ENCODE assay signal across 12 cellular contexts in the genomic region with DNA sequence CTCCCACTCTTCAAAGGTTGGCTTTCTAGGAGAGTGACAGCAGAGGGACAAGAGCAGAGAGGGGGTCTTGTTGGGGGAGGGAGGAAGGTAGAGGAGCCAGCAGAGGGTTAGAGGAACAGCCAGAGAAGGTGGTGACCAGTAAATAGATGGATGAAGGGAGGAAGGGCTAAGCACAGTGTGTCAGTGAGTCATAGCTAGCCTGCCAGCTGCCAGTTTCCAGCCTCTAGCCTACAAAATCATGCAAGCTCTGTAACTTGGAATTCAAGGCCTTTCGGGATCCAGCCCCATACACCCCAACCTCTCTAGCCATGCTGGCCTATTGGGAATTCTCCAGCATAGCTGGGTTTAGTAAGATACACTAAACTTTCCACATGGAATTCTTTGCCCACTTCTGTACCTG.
DNase-seq lines count a peak whose midpoint lies in the region; FAIRE-seq and TF ChIP-seq lines count a peak whose summit lies in the region.
"Had no signal": no experiment of that assay in that cellular context is flagged by ENCODE, and none has a peak within 500 bp of the region (broad histone marks: within the 10 kb centered on the region; RNA-seq: fewer than 3 reads in every experiment).

No MANE protein-coding gene starts in this region.

- peak; percentile 25 for DNase-seq in Daoy (ENCODE audit: low read depth)
- peak; percentile 10 for DNase-seq in RCC 7860 (ENCODE audit: low spot score)
- peak; percentile 82 to 84 for DNase-seq in fibroblast of lung (ENCODE audit: low read depth in 2 of 2)
- peak; percentile 82 for DNase-seq in posterior vena cava (ENCODE audit: low spot score)
- no peak for DNase-seq in activated CD4-positive, alpha-beta memory T cell treated with anti-CD3 and anti-CD28 coated beads, Interleukin-2, amount 10 ng/mL, durations not matched to agents 7 days and 5 days
- DNase-seq in trophoblast cell = no peak
- DNase-seq in activated CD8-positive, alpha-beta memory T cell treated with anti-CD3 and anti-CD28 coated beads for 24 hours = no peak
- DNase-seq in NCI-H524 treated with DMSO at 0.1 percent for 48 hours (lab: John Stamatoyannopoulos, UW) = no peak
- DNase-seq: activated CD4-positive, alpha-beta T cell treated with anti-CD3 and anti-CD28 coated beads for 48 hours; CD8-positive, alpha-beta memory T cell; central memory CD4-positive, alpha-beta T cell; substantia nigra had no signal

- H3K9me3 Mint-ChIP-seq in activated CD4-positive, alpha-beta memory T cell treated with anti-CD3 and anti-CD28 coated beads, Interleukin-2, amount 10 ng/mL, durations not matched to agents 7 days and 5 days = no peaks in the 10 kb centered on the region
- H3K9me3 Mint-ChIP-seq: CD8-positive, alpha-beta memory T cell had no signal

- WGBS in trophoblast cell (ENCODE audit: extremely low coverage, insufficient coverage, insufficient read length) = no CpG with 5 or more reads among the region's 1 CpG

- FAIRE-seq in RCC 7860 (lab: Jason Lieb, UNC) = no peak

- H3K4me3 Mint-ChIP-seq in activated CD4-positive, alpha-beta memory T cell treated with anti-CD3 and anti-CD28 coated beads, Interleukin-2, amount 10 ng/mL, durations not matched to agents 7 days and 5 days = no peak overlapping the region
- H3K4me3 Mint-ChIP-seq: CD8-positive, alpha-beta memory T cell had no signal

- no peaks in the 10 kb centered on the region for H3K4me1 Mint-ChIP-seq in activated CD4-positive, alpha-beta memory T cell treated with anti-CD3 and anti-CD28 coated beads, Interleukin-2, amount 10 ng/mL, durations not matched to agents 7 days and 5 days
- H3K4me1 Mint-ChIP-seq: CD8-positive, alpha-beta memory T cell had no signal

- H2AFZ ChIP-seq in fibroblast of lung (ENCODE audit: low read length) (no peak overlapping the region), trophoblast cell (ENCODE audit: insufficient read depth, low read length, poor library complexity) (no peak overlapping the region)

- no peak overlapping the region for H3K14ac ChIP-seq in trophoblast cell (ENCODE audit: low read length)

- no peak overlapping the region for H2BK12ac ChIP-seq in trophoblast cell (ENCODE audit: low read length)

- no peaks in the 10 kb centered on the region for H3K27me3 ChIP-seq in fibroblast of lung (ENCODE audit: control insufficient read depth, insufficient read depth, low read length)
- no peaks in the 10 kb centered on the region for H3K27me3 ChIP-seq in trophoblast cell (ENCODE audit: insufficient read depth, low read length)

- H3K9ac ChIP-seq in fibroblast of lung (ENCODE audit: insufficient read depth, low read length) (no peak overlapping the region), trophoblast cell (ENCODE audit: low read length) (no peak overlapping the region)

- H4K8ac ChIP-seq in trophoblast cell (ENCODE audit: low read depth, low read length) = no peak overlapping the region

- H3K4me1 ChIP-seq in fibroblast of lung (ENCODE audit: control insufficient read depth, extremely low read depth, insufficient read depth, low read length) (peaks cover 26% of the 10 kb centered on the region), trophoblast cell (ENCODE audit: control insufficient read depth in 1 of 2, insufficient read depth in 2 of 2, low read length in 2 of 2) (peaks cover 26 to 27% of the 10 kb centered on the region in 2 experiments)

- H2AK5ac ChIP-seq in trophoblast cell (ENCODE audit: low read length) = no peak overlapping the region

- H3K36me3 Mint-ChIP-seq in activated CD4-positive, alpha-beta memory T cell treated with anti-CD3 and anti-CD28 coated beads, Interleukin-2, amount 10 ng/mL, durations not matched to agents 7 days and 5 days (ENCODE audit: low read depth) = no peaks in the 10 kb centered on the region
- H3K36me3 Mint-ChIP-seq: CD8-positive, alpha-beta memory T cell had no signal

- no peak overlapping the region for H3K4ac ChIP-seq in trophoblast cell (ENCODE audit: low read depth, low read length)

- H3K79me2 ChIP-seq in fibroblast of lung (ENCODE audit: control insufficient read depth, insufficient read depth, low read length) (no peaks in the 10 kb centered on the region), trophoblast cell (ENCODE audit: control insufficient read depth, insufficient read depth, low read length, poor library complexity) (peaks cover 4% of the 10 kb centered on the region)

- no peak overlapping the region for H3K27ac ChIP-seq in fibroblast of lung (ENCODE audit: insufficient read depth, low read length)
- H3K27ac ChIP-seq in trophoblast cell (ENCODE audit: low read depth, low read length) = no peak overlapping the region

- H4K20me1 ChIP-seq in fibroblast of lung (ENCODE audit: control insufficient read depth, extremely low read depth, insufficient read depth, low read length) = no peaks in the 10 kb centered on the region

- TF ChIP-seq CTCF in fibroblast of lung (conservative IDR thresholded peaks at IDR 0.05 in 1 of 2, IDR thresholded peaks at IDR 0.05 in 1 of 2; ENCODE audit: low read depth in 1 of 2, low read length in 2 of 2) = no peak

- CTCF ChIA-PET in activated CD4-positive, alpha-beta memory T cell treated with anti-CD3 and anti-CD28 coated beads, Interleukin-2, amount 10 ng/mL, durations not matched to agents 7 days and 5 days (lab: Charles Lee) = no interaction called here

- H3K36me3 ChIP-seq in fibroblast of lung (ENCODE audit: control insufficient read depth, insufficient read depth, low read length) = peaks cover 8% of the 10 kb centered on the region
- H3K36me3 ChIP-seq in trophoblast cell (ENCODE audit: control insufficient read depth in 1 of 2, insufficient read depth in 2 of 2, low read length in 2 of 2) = peaks cover 14 to 21% of the 10 kb centered on the region in 2 experiments

- H3K18ac ChIP-seq in trophoblast cell (ENCODE audit: low read length) = no peak overlapping the region

- H3K4me2 ChIP-seq in fibroblast of lung (ENCODE audit: extremely low read depth, insufficient read depth, low read length) = peak overlapping the region; percentile 48
- no peak overlapping the region for H3K4me2 ChIP-seq in trophoblast cell (ENCODE audit: low read length)

- no peak overlapping the region for H3K27ac Mint-ChIP-seq in activated CD4-positive, alpha-beta memory T cell treated with anti-CD3 and anti-CD28 coated beads, Interleukin-2, amount 10 ng/mL, durations not matched to agents 7 days and 5 days

- no peaks in the 10 kb centered on the region for H3K27me3 Mint-ChIP-seq in activated CD4-positive, alpha-beta memory T cell treated with anti-CD3 and anti-CD28 coated beads, Interleukin-2, amount 10 ng/mL, durations not matched to agents 7 days and 5 days

- no peak overlapping the region for H3K4me3 ChIP-seq in fibroblast of lung (replicated peaks in 1 of 4; ENCODE audit: control extremely low read depth in 1 of 4, insufficient read depth in 1 of 4, low read depth in 3 of 4, low read length in 4 of 4)
- H3K4me3 ChIP-seq in trophoblast cell (ENCODE audit: low read depth, low read length) = no peak overlapping the region

- H3K79me1 ChIP-seq in trophoblast cell (ENCODE audit: low read length) = peaks cover 23% of the 10 kb centered on the region

- H4K12ac ChIP-seq in trophoblast cell (ENCODE audit: low read depth, low read length) = no peak overlapping the region

- no peak overlapping the region for H2BK120ac ChIP-seq in trophoblast cell (ENCODE audit: insufficient read depth, low read length, poor library complexity)

- H2BK5ac ChIP-seq in trophoblast cell (ENCODE audit: low read depth, low read length, poor library complexity) = no peak overlapping the region

- no peaks in the 10 kb centered on the region for H3K9me3 ChIP-seq in fibroblast of lung (ENCODE audit: control insufficient read depth, insufficient read depth, low read depth, low read length)
- no peaks in the 10 kb centered on the region for H3K9me3 ChIP-seq in trophoblast cell (ENCODE audit: insufficient read depth, low read depth, low read length)

- H4K91ac ChIP-seq in trophoblast cell (ENCODE audit: low read depth, low read length) = no peak overlapping the region

- POLR2A ChIA-PET in activated CD4-positive, alpha-beta memory T cell treated with anti-CD3 and anti-CD28 coated beads, Interleukin-2, amount 10 ng/mL, durations not matched to agents 7 days and 5 days (lab: Charles Lee) = no interaction called here

- no peak overlapping the region for H3K23ac ChIP-seq in trophoblast cell (ENCODE audit: low read length)

- intact Hi-C loops in posterior vena cava (cut with DNase I) = no loop called here

Comparison
In these comparisons a context has a peak if more than half of its experiments do, and no peak if none do; other contexts are left out.
1. DNase-seq: peak in Daoy (single experiment), RCC 7860 (single experiment), fibroblast of lung (2 of 2) and posterior vena cava (single experiment); none in activated CD4-positive, alpha-beta memory T cell treated with anti-CD3 and anti-CD28 coated beads, Interleukin-2, amount 10 ng/mL, durations not matched to agents 7 days and 5 days (single experiment), trophoblast cell (0 of 2), activated CD8-positive, alpha-beta memory T cell treated with anti-CD3 and anti-CD28 coated beads for 24 hours (single experiment) and NCI-H524 treated with DMSO at 0.1 percent for 48 hours (single experiment).